31 cellular contexts compared by ENCODE assay signal in the genomic region with DNA sequence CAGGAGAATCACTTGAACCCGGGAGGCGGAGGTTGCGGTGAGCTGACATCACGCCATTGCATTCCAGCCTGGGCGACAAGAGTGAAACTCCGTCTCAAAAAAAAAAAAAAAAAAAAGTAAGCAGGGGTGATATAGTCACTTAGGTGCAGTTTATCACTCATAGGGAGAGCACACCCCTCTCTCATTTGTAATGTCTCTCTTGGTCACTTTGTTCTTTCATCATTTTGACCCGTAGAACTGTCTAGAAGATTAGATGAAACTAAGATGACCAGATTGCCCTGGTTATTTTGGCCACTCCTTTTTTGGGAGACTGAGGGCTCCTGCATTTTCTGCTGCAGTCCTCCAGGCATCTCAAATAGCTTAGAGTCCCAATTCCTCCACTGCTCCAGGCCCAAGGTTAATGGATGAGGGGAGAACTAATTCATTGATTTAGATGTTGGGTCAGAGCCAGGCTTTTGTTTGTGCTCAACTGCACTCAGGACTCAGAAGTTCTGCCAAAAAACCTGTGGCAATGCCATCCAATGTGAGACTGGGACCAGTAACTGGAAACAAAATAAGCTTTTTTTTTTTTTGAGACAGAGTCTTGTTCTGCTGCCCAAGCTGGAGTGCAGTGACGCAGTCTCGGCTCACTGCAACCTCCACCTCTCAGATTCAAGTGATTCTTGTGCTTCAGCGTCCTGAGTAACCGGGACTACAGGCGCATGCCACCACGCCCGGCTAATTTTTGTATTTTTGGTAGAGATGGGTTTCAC. TPM values are rescaled to one million over a fixed set of nuclear protein-coding genes. Genes with fewer than 3 reads are reported as not detected.
DNase-seq lines count a peak whose midpoint lies in the region; ATAC-seq, FAIRE-seq and TF ChIP-seq lines count a peak whose summit lies in the region.
"Had no signal": no experiment of that assay in that cellular context is flagged by ENCODE, and none has a peak within 500 bp of the region (broad histone marks: within the 10 kb centered on the region; RNA-seq: fewer than 3 reads in every experiment).

No MANE protein-coding gene starts in this region.

- no peaks in the 10 kb centered on the region for H3K36me3 ChIP-seq in body of pancreas (replicated peaks in 1 of 2; ENCODE audit: insufficient read depth in 1 of 2, low read depth in 2 of 2)
- H3K36me3 ChIP-seq: esophagus squamous epithelium, SJSA1, upper lobe of left lung had no signal

- H3K27ac ChIP-seq in C4-2B (peak overlapping the region; percentile 21; the same call in 1 of the 2 replicates), body of pancreas (peak overlapping the region; percentile 59 to 72 (median 66))
- H3K27ac ChIP-seq: esophagus squamous epithelium, GM23248, hepatocyte, HL-60, SJSA1, upper lobe of left lung had no signal

- H3K27me3 Mint-ChIP-seq in glutamatergic neuron (ENCODE audit: unreplicated experiment): peaks cover 3% of the 10 kb centered on the region
- H3K27me3 Mint-ChIP-seq: activated naive CD4-positive, alpha-beta T cell treated with anti-CD3 and anti-CD28 coated beads, Interleukin-2, amount 50 U/mL, for 24 hours; T-cell had no signal

- no peak overlapping the region for H3K4me3 ChIP-seq in LNCaP clone FGC (ENCODE audit: low read depth, low read length)
- no peak overlapping the region for H3K4me3 ChIP-seq in body of pancreas
- H3K4me3 ChIP-seq: esophagus squamous epithelium, GM23248, hepatocyte, SJSA1, smooth muscle cell, upper lobe of left lung had no signal

- peak; percentile 70 for DNase-seq in LNCaP clone FGC (ENCODE audit: low read depth)
- peak; percentile 78 to 95 (median 88) for DNase-seq in body of pancreas
- DNase-seq in middle frontal gyrus (ENCODE audit: extremely low spot score, low spot score): peak; percentile 8
- DNase-seq in frontal cortex (ENCODE audit: low spot score in 2 of 2): no peak
- DNase-seq in glutamatergic neuron: no peak
- DNase-seq in MV-4-11 (lab: John Stamatoyannopoulos, UW): no peak
- DNase-seq: activated CD4-positive, alpha-beta T cell treated with anti-CD3 and anti-CD28 coated beads, Interleukin-2, amount 50 U/mL, for 4 hours; activated CD8-positive, alpha-beta memory T cell treated with anti-CD3 and anti-CD28 coated beads, Interleukin-2, amount 50 U/mL, for 4 hours; esophagus squamous epithelium; foreskin melanocyte; GM23248; HFFc6; Karpas-422; left colon; NCI-H1694 treated with DMSO at 0.1 percent for 48 hours; NCI-H2227 treated with DMSO at 0.1 percent for 48 hours; NCI-H774; RPMI8226; stimulated activated CD4-positive, alpha-beta T cell treated with anti-CD3 and anti-CD28 coated beads, Interleukin-2, amount 100 ng/mL, for 24 hours; T-cell had no signal

- H3K27ac Mint-ChIP-seq in glutamatergic neuron (ENCODE audit: unreplicated experiment): no peak overlapping the region
- H3K27ac Mint-ChIP-seq: activated naive CD4-positive, alpha-beta T cell treated with anti-CD3 and anti-CD28 coated beads, Interleukin-2, amount 50 U/mL, for 24 hours; HFFc6; nephron; T-cell had no signal

- no peak for TF ChIP-seq POLR2A in body of pancreas (IDR thresholded peaks at IDR 0.05)

- peaks cover 18% of the 10 kb centered on the region for H3K4me1 ChIP-seq in body of pancreas
- H3K4me1 ChIP-seq: SJSA1, upper lobe of left lung had no signal

- no peaks in the 10 kb centered on the region for H3K27me3 ChIP-seq in body of pancreas
- H3K27me3 ChIP-seq: esophagus squamous epithelium, hepatocyte, SJSA1, upper lobe of left lung had no signal

- H3K4me1 Mint-ChIP-seq in glutamatergic neuron (ENCODE audit: low read depth, unreplicated experiment): no peaks in the 10 kb centered on the region
- H3K4me1 Mint-ChIP-seq: nephron, T-cell had no signal

- no peak for FAIRE-seq in frontal cortex (lab: Jason Lieb, UNC)
- FAIRE-seq: GM18507 had no signal

- intact Hi-C loops in body of pancreas (cut with DNase I): no loop called here

- no peaks in the 10 kb centered on the region for H3K36me3 Mint-ChIP-seq in glutamatergic neuron (ENCODE audit: unreplicated experiment)
- H3K36me3 Mint-ChIP-seq: activated naive CD4-positive, alpha-beta T cell treated with anti-CD3 and anti-CD28 coated beads, Interleukin-2, amount 50 U/mL, for 24 hours; T-cell had no signal

- peaks cover 6% of the 10 kb centered on the region for H3K9me3 Mint-ChIP-seq in glutamatergic neuron (ENCODE audit: unreplicated experiment)
- H3K9me3 Mint-ChIP-seq: activated naive CD4-positive, alpha-beta T cell treated with anti-CD3 and anti-CD28 coated beads, Interleukin-2, amount 50 U/mL, for 24 hours; dendritic cell treated with granulocyte-macrophage colony-stimulating factor and Interleukin-4, amounts not matched to agents 40 ng/mL and 50 ng/mL, for 4 days; nephron; T-cell had no signal

- 51 to 55% methylated on average over 12 to 14 of the region's 14 CpGs for WGBS in body of pancreas, 2 donors

- no peak overlapping the region for H3K4me3 Mint-ChIP-seq in glutamatergic neuron (ENCODE audit: unreplicated experiment)
- H3K4me3 Mint-ChIP-seq: activated naive CD4-positive, alpha-beta T cell treated with anti-CD3 and anti-CD28 coated beads, Interleukin-2, amount 50 U/mL, for 24 hours; dendritic cell treated with granulocyte-macrophage colony-stimulating factor and Interleukin-4, amounts not matched to agents 40 ng/mL and 50 ng/mL, for 4 days; HFFc6; nephron; T-cell had no signal

- ATAC-seq in body of pancreas (peak; percentile 97), HG02884 (IDR thresholded peaks at IDR 0.05; ENCODE audit: unreplicated experiment) (no peak)
- ATAC-seq: left colon, T-cell had no signal

- TF ChIP-seq CTCF in C4-2B (conservative IDR thresholded peaks at IDR 0.05): no peak
- no peak for TF ChIP-seq CTCF in LNCaP clone FGC (IDR thresholded peaks at IDR 0.05; ENCODE audit: control insufficient read depth, extremely low read depth, insufficient read depth)
- no peak for TF ChIP-seq CTCF in body of pancreas (IDR thresholded peaks at IDR 0.05)
- TF ChIP-seq CTCF in glutamatergic neuron (IDR thresholded peaks at IDR 0.05; ENCODE audit: partially characterized antibody, unreplicated experiment): no peak

- H3K9me3 ChIP-seq in body of pancreas: no peaks in the 10 kb centered on the region
- H3K9me3 ChIP-seq: esophagus squamous epithelium, SJSA1, upper lobe of left lung had no signal

RNA-seq across cellular contexts. Expression of a gene that starts 49.9 kb away (rescaled TPM):
- total RNA-seq in body of pancreas (10 to 100 TPM; 12.5 to 14.2 TPM), frontal cortex (19.2 TPM), glutamatergic neuron (ENCODE audit: unreplicated experiment) (29.8 TPM)

Comparison
In these comparisons a context has a peak if more than half of its experiments do, and no peak if none do; other contexts are left out.
1. DNase-seq: peak in LNCaP clone FGC (single experiment), body of pancreas (4 of 4) and middle frontal gyrus (single experiment); none in frontal cortex (0 of 2), glutamatergic neuron (single experiment) and MV-4-11 (single experiment).